Comparison of ENCODE assay signal across 10 cellular contexts in genomic region chr3:30347679-30348216, GRCh38.
DNase-seq lines count a peak whose midpoint lies in the region; ATAC-seq lines count a peak whose summit lies in the region.
"Had no signal": no experiment of that assay in that cellular context is flagged by ENCODE, and none has a peak within 500 bp of the region (broad histone marks: within the 10 kb centered on the region; RNA-seq: fewer than 3 reads in every experiment).

No MANE protein-coding gene starts in this region.

- H3K36me3 Mint-ChIP-seq in activated CD4-positive, alpha-beta T cell treated with anti-CD3 and anti-CD28 coated beads, Interleukin-2, amount 10 ng/mL, durations not matched to agents 24 days and 14 days (ENCODE audit: low read depth): peaks cover 3% of the 10 kb centered on the region

- peak; percentile 88 for ATAC-seq in HG03103 (IDR thresholded peaks at IDR 0.05; ENCODE audit: low read depth, unreplicated experiment)

- peak overlapping the region; percentile 82 for H3K27ac Mint-ChIP-seq in activated CD4-positive, alpha-beta T cell treated with anti-CD3 and anti-CD28 coated beads, Interleukin-2, amount 10 ng/mL, durations not matched to agents 24 days and 14 days
- H3K27ac Mint-ChIP-seq: activated B cell treated with CpG ODN at 0.5 μM for 24 hours had no signal

- intact Hi-C loops in activated CD4-positive, alpha-beta T cell treated with anti-CD3 and anti-CD28 coated beads, Interleukin-2, amount 10 ng/mL, durations not matched to agents 24 days and 14 days (cut with micrococcal nuclease): loop anchor here (2.0 to 10.0 kb wide), 16 partner anchors 29 to 1505 kb away; partner anchors contain the start of gene TGFBR2

- peak overlapping the region; percentile 53 for H3K4me3 Mint-ChIP-seq in activated CD4-positive, alpha-beta T cell treated with anti-CD3 and anti-CD28 coated beads, Interleukin-2, amount 10 ng/mL, durations not matched to agents 24 days and 14 days
- H3K4me3 Mint-ChIP-seq: activated B cell treated with CpG ODN at 0.5 μM for 24 hours had no signal

- H3K27me3 Mint-ChIP-seq in activated CD4-positive, alpha-beta T cell treated with anti-CD3 and anti-CD28 coated beads, Interleukin-2, amount 10 ng/mL, durations not matched to agents 24 days and 14 days: peaks cover 8% of the 10 kb centered on the region

- H3K4me1 Mint-ChIP-seq in activated CD4-positive, alpha-beta T cell treated with anti-CD3 and anti-CD28 coated beads, Interleukin-2, amount 10 ng/mL, durations not matched to agents 24 days and 14 days: peaks cover 63% of the 10 kb centered on the region

- no peaks in the 10 kb centered on the region for H3K9me3 Mint-ChIP-seq in activated CD4-positive, alpha-beta T cell treated with anti-CD3 and anti-CD28 coated beads, Interleukin-2, amount 10 ng/mL, durations not matched to agents 24 days and 14 days
- H3K9me3 Mint-ChIP-seq: activated B cell treated with CpG ODN at 0.5 μM for 24 hours had no signal

- DNase-seq in DMS53 (lab: John Stamatoyannopoulos, UW) (peak; percentile 45), DMS53 treated with DMSO at 0.1 percent for 48 hours (lab: John Stamatoyannopoulos, UW; ENCODE audit: unreplicated experiment) (no peak), kidney tubule cell (ENCODE audit: low spot score) (peak; percentile 92), substantia nigra (lab: John Stamatoyannopoulos, UW) (no peak), superior temporal gyrus (ENCODE audit: extremely low spot score) (no peak), NCI-H510A (lab: John Stamatoyannopoulos, UW) (no peak)
- peak; percentile 85 for DNase-seq in activated CD4-positive, alpha-beta T cell treated with anti-CD3 and anti-CD28 coated beads, Interleukin-2, amount 10 ng/mL, durations not matched to agents 24 days and 14 days
- DNase-seq: activated B cell treated with CpG ODN at 0.5 μM for 24 hours had no signal

- H3K27ac ChIP-seq in substantia nigra (ENCODE audit: low read depth, low read length, poor library complexity, severe bottlenecking): no peak overlapping the region
- H3K27ac ChIP-seq: 22Rv1 had no signal

Comparison
In these comparisons a context has a peak if more than half of its experiments do, and no peak if none do; other contexts are left out.
1. DNase-seq: peak in DMS53 (single experiment), activated CD4-positive, alpha-beta T cell treated with anti-CD3 and anti-CD28 coated beads, Interleukin-2, amount 10 ng/mL, durations not matched to agents 24 days and 14 days (single experiment) and kidney tubule cell (single experiment); none in DMS53 treated with DMSO at 0.1 percent for 48 hours (single experiment), substantia nigra (0 of 49), superior temporal gyrus (single experiment) and NCI-H510A (single experiment).